ENCODE assay signal across 10 cellular contexts in genomic region chr6:79269877-79270276, GRCh38. TPM values are rescaled to one million over a fixed set of nuclear protein-coding genes. Genes with fewer than 3 reads are reported as not detected.
DNase-seq lines count a peak whose midpoint lies in the region; ATAC-seq and TF ChIP-seq lines count a peak whose summit lies in the region.
"Had no signal": no experiment of that assay in that cellular context is flagged by ENCODE, and none has a peak within 500 bp of the region (broad histone marks: within the 10 kb centered on the region; RNA-seq: fewer than 3 reads in every experiment).

No MANE protein-coding gene starts in this region.

- no peaks in the 10 kb centered on the region for H4K20me1 ChIP-seq in Karpas-422 (ENCODE audit: insufficient read depth, low read depth, low read length)

- no peak overlapping the region for H3K9ac ChIP-seq in Karpas-422 (ENCODE audit: low read length)

- H3K27me3 ChIP-seq in right atrium auricular region (no peaks in the 10 kb centered on the region), testis (no peaks in the 10 kb centered on the region), Karpas-422 (ENCODE audit: low read length) (no peaks in the 10 kb centered on the region)

- no peak for TF ChIP-seq POLR2A in testis (IDR thresholded peaks at IDR 0.05)

- H3K4me2 ChIP-seq in Karpas-422 (ENCODE audit: low read depth, low read length, poor library complexity, severe bottlenecking) = no peak overlapping the region

- no peak overlapping the region for H3K4me3 ChIP-seq in astrocyte of the cerebellum (ENCODE audit: low read depth, low read length)
- no peak overlapping the region for H3K4me3 ChIP-seq in right atrium auricular region
- no peak overlapping the region for H3K4me3 ChIP-seq in testis
- no peak overlapping the region for H3K4me3 ChIP-seq in Karpas-422 (ENCODE audit: low read length)

- no peaks in the 10 kb centered on the region for H3K9me2 ChIP-seq in Karpas-422 (replicated peaks; ENCODE audit: insufficient read depth, low read length)

- H3K27ac ChIP-seq in right atrium auricular region (peak overlapping the region; percentile 33 to 57), testis (peak overlapping the region in 1 of 2 donors; percentile 21), Karpas-422 (ENCODE audit: low read length) (no peak overlapping the region)

- ATAC-seq in GM21619 (IDR thresholded peaks at IDR 0.05; ENCODE audit: unreplicated experiment) = no peak

- H3K9me3 ChIP-seq in right atrium auricular region (no peaks in the 10 kb centered on the region), testis (no peaks in the 10 kb centered on the region), Karpas-422 (ENCODE audit: low read length) (no peaks in the 10 kb centered on the region)

- H2AFZ ChIP-seq in Karpas-422 (ENCODE audit: low read length) = no peak overlapping the region

- TF ChIP-seq CTCF in astrocyte of the cerebellum (IDR thresholded peaks at IDR 0.05; ENCODE audit: low read depth, low read length, missing control alignments) = no peak
- no peak for TF ChIP-seq CTCF in right atrium auricular region (IDR thresholded peaks at IDR 0.05)
- TF ChIP-seq CTCF in testis (IDR thresholded peaks at IDR 0.05) = no peak

- intact Hi-C loops in testis (cut with DNase I; ENCODE audit: low total_unique reads) = no loop called here

- WGBS in testis, 2 donors = 7 to 13% methylated on average over 3 of the region's 3 CpGs

- no peaks in the 10 kb centered on the region for H3K79me2 ChIP-seq in Karpas-422 (ENCODE audit: low read length)

- in situ Hi-C loops in astrocyte of the cerebellum (cut with HindIII; ENCODE audit: low sequenced_read_pairs) = no loop called here

- peaks cover 0 to 12% of the 10 kb centered on the region in 2 donors for H3K4me1 ChIP-seq in right atrium auricular region
- H3K4me1 ChIP-seq in testis = no peaks in the 10 kb centered on the region
- H3K4me1 ChIP-seq in Karpas-422 (ENCODE audit: low read length) = no peaks in the 10 kb centered on the region

- H3K36me3 ChIP-seq in right atrium auricular region (no peaks in the 10 kb centered on the region), testis (ENCODE audit: low read depth, missing control alignments) (no peaks in the 10 kb centered on the region), Karpas-422 (ENCODE audit: insufficient read depth, low read length) (no peaks in the 10 kb centered on the region)

- DNase-seq in HUDEP-2 (lab: John Stamatoyannopoulos, UW; ENCODE audit: unreplicated experiment in 76 of 76) (peak in 73 of 76 experiments; percentile 15 to 96 (median 68)), astrocyte of the cerebellum (ENCODE audit: low read depth) (peak; percentile 82), right atrium auricular region (ENCODE audit: low spot score) (no peak), testis (peak; percentile 77), C1 segment of cervical spinal cord (lab: John Stamatoyannopoulos, UW) (no peak), Karpas-422 (no peak)
- DNase-seq: activated CD8-positive, alpha-beta memory T cell treated with anti-CD3 and anti-CD28 coated beads for 24 hours; cortex of kidney; H7 had no signal

RNA-seq across cellular contexts. Expression of gene HMGN3, which starts 35.4 kb away (rescaled TPM):
- 100 to 1,000 TPM in 1 of 2 donors, 10 to 100 TPM in 1; 77.0 to 152 TPM for total RNA-seq in right atrium auricular region
- total RNA-seq in testis = 100 to 1,000 TPM; 134 to 157 TPM
- 132 TPM for polyA plus RNA-seq in testis (ENCODE audit: insufficient read depth, low read depth, low replicate concordance)
- 125 and 148 TPM in 2 replicates for total RNA-seq in Karpas-422 (2014; rRNA removed; shearing (Covaris generic); ENCODE audit: low replicate concordance)

Comparison
In these comparisons a context has a peak if more than half of its experiments do, and no peak if none do; other contexts are left out.
1. DNase-seq: peak in HUDEP-2 (73 of 76), astrocyte of the cerebellum (single experiment) and testis (single experiment); none in right atrium auricular region (single experiment), C1 segment of cervical spinal cord (0 of 14) and Karpas-422 (single experiment).